9 cellular contexts compared by ENCODE assay signal in the genomic region with DNA sequence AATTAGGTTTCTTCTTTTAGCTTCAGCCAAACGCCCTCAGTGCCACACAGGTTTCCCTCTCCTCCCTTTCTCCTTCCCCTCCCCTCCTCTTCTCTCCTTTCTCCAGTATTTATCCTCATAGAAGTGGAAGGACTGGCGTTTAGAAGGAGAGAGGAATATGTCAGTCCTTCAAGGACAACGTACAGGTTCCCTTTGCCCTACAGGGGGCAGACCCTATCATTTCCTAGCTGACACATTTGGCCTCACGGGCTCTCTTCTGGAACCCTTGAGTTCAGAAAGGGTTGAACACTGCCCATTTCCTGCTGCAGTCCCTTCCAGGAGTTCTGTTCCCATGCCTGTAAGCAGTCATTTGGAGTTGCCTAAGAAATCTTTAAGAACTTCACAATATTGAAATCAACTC. TPM values are rescaled to one million over a fixed set of nuclear protein-coding genes. Genes with fewer than 3 reads are reported as not detected.
DNase-seq lines count a peak whose midpoint lies in the region; FAIRE-seq and TF ChIP-seq lines count a peak whose summit lies in the region.
"Had no signal": no experiment of that assay in that cellular context is flagged by ENCODE, and none has a peak within 500 bp of the region (broad histone marks: within the 10 kb centered on the region; RNA-seq: fewer than 3 reads in every experiment).

No MANE protein-coding gene starts in this region.

- POLR2A ChIA-PET in HEK293 (lab: Yijun Ruan, JAX), result no interaction called here

- FAIRE-seq in RCC 7860 (lab: Jason Lieb, UNC) (no peak), HTR-8/SVneo (lab: Jason Lieb, UNC) (no peak), GM12891 (lab: Jason Lieb, UNC) (no peak)

- no peak overlapping the region for H3K9ac ChIP-seq in iPS-18a (ENCODE audit: low read length)

- TF ChIP-seq POLR2A in GM12891 (IDR thresholded peaks at IDR 0.05; ENCODE audit: low read depth, low read length), result no peak

- H3K36me3 ChIP-seq in HEK293 (ENCODE audit: control insufficient read depth in 2 of 2, insufficient read depth in 1 of 2, low read length in 2 of 2) (no peaks in the 10 kb centered on the region), iPS-18a (ENCODE audit: control insufficient read depth, low read depth, low read length) (no peaks in the 10 kb centered on the region)

- peaks cover 15% of the 10 kb centered on the region for H3K27me3 ChIP-seq in iPS-18a (ENCODE audit: control insufficient read depth, insufficient read depth, low read length)

- peak; percentile 52; the same call in 1 of the 2 replicates for TF ChIP-seq CTCF in HEK293 (tag by site-specific recombination; IDR thresholded peaks at IDR 0.05)

- H3K4me1 ChIP-seq in HEK293 (ENCODE audit: control insufficient read depth, insufficient read depth, low read length), result no peaks in the 10 kb centered on the region
- H3K4me1 ChIP-seq in iPS-18a (ENCODE audit: control insufficient read depth, low read depth, low read length), result peaks cover 32% of the 10 kb centered on the region

- DNase-seq in DMS 273 (lab: John Stamatoyannopoulos, UW; ENCODE audit: unreplicated experiment), result peak; percentile 63
- DNase-seq in RCC 7860 (ENCODE audit: low spot score), result peak; percentile 46
- no peak for DNase-seq in HTR-8/SVneo (ENCODE audit: insufficient read length, low spot score)
- no peak for DNase-seq in GM12891 (ENCODE audit: insufficient read length, low spot score)
- no peak for DNase-seq in NK-92 treated with Interleukin-12 subunit alpha and Interleukin-12 subunit beta, amount 100 ng/mL, for 24 hours (lab: John Stamatoyannopoulos, UW)
- no peak for DNase-seq in stimulated activated naive CD4-positive, alpha-beta T cell treated with Interleukin-2 at 50 U/mL for 16 hours (lab: John Stamatoyannopoulos, UW)
- DNase-seq: activated CD4-positive, CD25-positive, alpha-beta regulatory T cell had no signal

- no peak overlapping the region for H3K4me3 ChIP-seq in HEK293 (ENCODE audit: low read depth, low read length)
- H3K4me3 ChIP-seq in iPS-18a (ENCODE audit: low read length), result peak overlapping the region; percentile 51

- H3K27ac ChIP-seq in HEK293 (ENCODE audit: extremely low read depth, low read depth, low read length) (no peak overlapping the region), iPS-18a (ENCODE audit: low read length) (no peak overlapping the region)

- H3K9me3 ChIP-seq in HEK293 (ENCODE audit: control insufficient read depth, insufficient read depth, low read depth, low read length) (no peaks in the 10 kb centered on the region), iPS-18a (ENCODE audit: control insufficient read depth, low read depth, low read length) (no peaks in the 10 kb centered on the region)

- CTCF ChIA-PET in HEK293 (lab: Yijun Ruan, JAX), result interaction anchor here (0.6 to 5.0 kb wide), 21 partner anchors 11 to 949 kb away, joined by 3 to 66 read pairs (median 5); no protein-coding TSS in a partner anchor

TF ChIP-seq in HEK293, 187 proteins besides CTCF, POLR2A, EP300 and RAD21:
- TF ChIP-seq MZF1 (tag by site-specific recombination; IDR thresholded peaks at IDR 0.05; ENCODE audit: borderline replicate concordance), result no peak
- 0 out of 2 replicates have a peak, but pooled peaks have one; percentile 21 for TF ChIP-seq PRDM1 (tag by site-specific recombination; IDR thresholded peaks at IDR 0.05)

TF ChIP-seq in GM12891, 5 proteins besides CTCF, POLR2A, EP300 and RAD21:
- TF ChIP-seq SPI1 (IDR thresholded peaks at IDR 0.05; ENCODE audit: low read depth, low read length), result no peak
- TF ChIP-seq PAX5 (IDR thresholded peaks at IDR 0.05; ENCODE audit: insufficient read depth, low read length, severe bottlenecking), result no peak
- TF ChIP-seq POU2F2 (IDR thresholded peaks at IDR 0.05; ENCODE audit: low read depth, low read length), result no peak
- no peak for TF ChIP-seq POLR2AphosphoS5 (IDR thresholded peaks at IDR 0.05; ENCODE audit: low read depth, low read length)
- no peak for TF ChIP-seq TAF1 (IDR thresholded peaks at IDR 0.05; ENCODE audit: low read depth, low read length)

RNA-seq across cellular contexts. Expression of gene CDCA7, which starts 46.1 kb away (rescaled TPM):
- polyA plus RNA-seq in GM12891 (2012; ENCODE audit: low read depth, missing spikeins), result 17.7 TPM

Comparison
In these comparisons a context has a peak if more than half of its experiments do, and no peak if none do; other contexts are left out.
1. DNase-seq: peak in DMS 273 (single experiment) and RCC 7860 (single experiment); none in HTR-8/SVneo (single experiment), GM12891 (single experiment), NK-92 treated with Interleukin-12 subunit alpha and Interleukin-12 subunit beta, amount 100 ng/mL, for 24 hours (single experiment) and stimulated activated naive CD4-positive, alpha-beta T cell treated with Interleukin-2 at 50 U/mL for 16 hours (single experiment).